9 cellular contexts compared by ENCODE assay signal in the genomic region with DNA sequence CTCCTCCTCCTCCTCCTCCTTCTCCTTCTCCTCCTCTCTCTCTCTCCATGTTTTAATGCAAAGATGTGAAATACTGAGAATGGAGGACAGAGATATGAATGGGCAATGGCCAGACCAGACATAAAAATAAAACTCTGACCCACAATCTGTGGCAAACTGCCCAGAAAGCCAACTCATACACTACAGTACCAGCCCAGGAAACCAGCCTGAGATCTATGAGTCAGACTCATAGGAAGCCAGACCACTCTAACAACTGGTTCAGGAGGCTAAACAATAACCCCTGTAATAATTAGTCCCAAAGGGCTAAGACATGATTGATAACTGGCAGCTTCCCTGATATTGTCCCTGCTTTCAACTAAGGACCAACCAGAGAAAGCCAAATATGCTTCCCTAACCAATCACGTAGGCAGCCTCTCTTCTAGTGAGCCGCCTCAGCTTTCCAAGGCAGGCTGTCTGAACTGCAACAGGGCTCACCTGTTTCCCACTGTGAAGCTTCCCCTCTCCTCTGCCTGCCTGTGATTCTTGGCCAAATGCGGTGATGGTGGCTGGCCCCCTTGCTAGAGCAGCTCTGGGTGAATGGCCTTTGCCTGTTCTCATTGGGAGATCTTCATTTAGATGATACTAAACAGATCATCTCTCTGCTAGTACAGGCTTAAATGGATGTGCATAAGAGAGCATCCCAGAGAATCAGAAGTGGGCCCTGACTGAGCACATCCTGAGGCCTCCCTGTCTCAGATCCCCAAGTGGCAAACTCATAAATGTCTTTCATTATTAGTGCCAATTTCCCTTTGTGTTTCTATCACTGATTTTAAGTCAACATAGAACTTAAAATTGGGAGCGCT.
A peak's percentile ranks its signal among the peaks of the same experiment; 100 is the strongest.
DNase-seq lines count a peak whose midpoint lies in the region; ATAC-seq and TF ChIP-seq lines count a peak whose summit lies in the region.
"Had no signal": no experiment of that assay in that cellular context is flagged by ENCODE, and none has a peak within 500 bp of the region (broad histone marks: within the 10 kb centered on the region; RNA-seq: fewer than 3 reads in every experiment).

No MANE protein-coding gene starts in this region.

- TF ChIP-seq CTCF in omental fat pad (IDR thresholded peaks at IDR 0.05): no peak

- peak; percentile 99 for DNase-seq in Daoy (ENCODE audit: low read depth)
- DNase-seq in M059J (ENCODE audit: low read depth): peak; percentile 99
- peak; percentile 98 to 100 for DNase-seq in dermis microvascular lymphatic vessel endothelial cell (ENCODE audit: low read depth in 2 of 2)
- no peak for DNase-seq in omental fat pad (ENCODE audit: low spot score)
- DNase-seq in T-helper 1 cell: no peak
- DNase-seq: NCI-H1092 treated with DMSO at 0.1 percent for 48 hours had no signal

- ATAC-seq in omental fat pad (ENCODE audit: low FRiP score): peak; percentile 86
- no peak for ATAC-seq in HG02938 (IDR thresholded peaks at IDR 0.05; ENCODE audit: unreplicated experiment)
- ATAC-seq in GM19452 (IDR thresholded peaks at IDR 0.05; ENCODE audit: unreplicated experiment): no peak
- no peak for ATAC-seq in GM19328 (IDR thresholded peaks at IDR 0.05; ENCODE audit: unreplicated experiment)

Comparison
In these comparisons a context has a peak if more than half of its experiments do, and no peak if none do; other contexts are left out.
1. DNase-seq: peak in Daoy (single experiment), M059J (single experiment) and dermis microvascular lymphatic vessel endothelial cell (2 of 2); none in omental fat pad (single experiment) and T-helper 1 cell (0 of 5).